19 cellular contexts compared by ENCODE assay signal in genomic region chr6:33595001-33595846, GRCh38. TPM values are rescaled to one million over a fixed set of nuclear protein-coding genes. Genes with fewer than 3 reads are reported as not detected.
A peak's percentile ranks its signal among the peaks of the same experiment; 100 is the strongest.
DNase-seq lines count a peak whose midpoint lies in the region; ATAC-seq and TF ChIP-seq lines count a peak whose summit lies in the region.
"Had no signal": no experiment of that assay in that cellular context is flagged by ENCODE, and none has a peak within 500 bp of the region (broad histone marks: within the 10 kb centered on the region; RNA-seq: fewer than 3 reads in every experiment).

No MANE protein-coding gene starts in this region.

- no peaks in the 10 kb centered on the region for H3K9me3 ChIP-seq in thyroid gland
- H3K9me3 ChIP-seq: pancreas, transverse colon had no signal

- H3K36me3 ChIP-seq in thyroid gland, result no peaks in the 10 kb centered on the region
- H3K36me3 ChIP-seq: pancreas, transverse colon had no signal

- no peak for TF ChIP-seq POLR2A in thyroid gland (IDR thresholded peaks at IDR 0.05)

- H3K4me3 ChIP-seq in thyroid gland (replicated peaks in 1 of 3), result no peak overlapping the region
- H3K4me3 ChIP-seq: pancreas, transverse colon had no signal

- no peaks in the 10 kb centered on the region for H3K9me3 Mint-ChIP-seq in activated naive CD8-positive, alpha-beta T cell (ENCODE audit: low read depth)
- H3K9me3 Mint-ChIP-seq in activated naive CD8-positive, alpha-beta T cell treated with anti-CD3 and anti-CD28 coated beads, Interleukin-2, amount 50 U/mL, for 24 hours, result no peaks in the 10 kb centered on the region
- no peaks in the 10 kb centered on the region for H3K9me3 Mint-ChIP-seq in central memory CD8-positive, alpha-beta T cell
- H3K9me3 Mint-ChIP-seq: activated naive CD4-positive, alpha-beta T cell treated with anti-CD3 and anti-CD28 coated beads, Interleukin-2, amount 50 U/mL, for 24 hours; T-helper 1 cell treated with Interleukin-12 subunit alpha and Interleukin-12 subunit beta and Interleukin-4 antibody, amounts not matched to agents 30 μg/mL and 1 μg/mL, for 36 hours had no signal

- peak overlapping the region in 2 of 3 donors; percentile 24 to 82 for H3K27ac ChIP-seq in thyroid gland
- H3K27ac ChIP-seq: pancreas, transverse colon had no signal

- peak overlapping the region; percentile 35 for H3K4me3 Mint-ChIP-seq in activated naive CD8-positive, alpha-beta T cell
- no peak overlapping the region for H3K4me3 Mint-ChIP-seq in activated naive CD8-positive, alpha-beta T cell treated with anti-CD3 and anti-CD28 coated beads, Interleukin-2, amount 50 U/mL, for 24 hours
- peak overlapping the region; percentile 12 for H3K4me3 Mint-ChIP-seq in central memory CD8-positive, alpha-beta T cell
- H3K4me3 Mint-ChIP-seq: activated CD4-positive, alpha-beta T cell treated with anti-CD3 and anti-CD28 coated beads for 36 hours; activated naive CD4-positive, alpha-beta T cell treated with anti-CD3 and anti-CD28 coated beads, Interleukin-2, amount 50 U/mL, for 24 hours; T-helper 1 cell treated with Interleukin-12 subunit alpha and Interleukin-12 subunit beta and Interleukin-4 antibody, amounts not matched to agents 30 μg/mL and 1 μg/mL, for 36 hours had no signal

- ATAC-seq in activated naive CD8-positive, alpha-beta T cell treated with anti-CD3 and anti-CD28 coated beads, Interleukin-2, amount 50 U/mL, for 24 hours, result no peak
- ATAC-seq in central memory CD8-positive, alpha-beta T cell (replicated peaks; ENCODE audit: extremely low read depth, poor library complexity, severe bottlenecking), result no peak
- ATAC-seq: activated CD4-positive, alpha-beta T cell treated with anti-CD3 and anti-CD28 coated beads for 36 hours; pancreas had no signal

- H3K36me3 Mint-ChIP-seq in activated naive CD8-positive, alpha-beta T cell, result no peaks in the 10 kb centered on the region
- H3K36me3 Mint-ChIP-seq in activated naive CD8-positive, alpha-beta T cell treated with anti-CD3 and anti-CD28 coated beads, Interleukin-2, amount 50 U/mL, for 24 hours (ENCODE audit: low read depth), result no peaks in the 10 kb centered on the region
- peaks cover 5% of the 10 kb centered on the region for H3K36me3 Mint-ChIP-seq in central memory CD8-positive, alpha-beta T cell (ENCODE audit: insufficient read depth)
- H3K36me3 Mint-ChIP-seq: activated naive CD4-positive, alpha-beta T cell treated with anti-CD3 and anti-CD28 coated beads, Interleukin-2, amount 50 U/mL, for 24 hours had no signal

- H3K4me1 ChIP-seq in thyroid gland, result peaks cover 29 to 52% of the 10 kb centered on the region in 2 donors

- H3K27me3 Mint-ChIP-seq in activated naive CD8-positive, alpha-beta T cell, result no peaks in the 10 kb centered on the region
- peaks cover 2% of the 10 kb centered on the region for H3K27me3 Mint-ChIP-seq in activated naive CD8-positive, alpha-beta T cell treated with anti-CD3 and anti-CD28 coated beads, Interleukin-2, amount 50 U/mL, for 24 hours
- H3K27me3 Mint-ChIP-seq in central memory CD8-positive, alpha-beta T cell, result no peaks in the 10 kb centered on the region
- H3K27me3 Mint-ChIP-seq: activated CD4-positive, alpha-beta T cell treated with anti-CD3 and anti-CD28 coated beads for 36 hours; activated naive CD4-positive, alpha-beta T cell treated with anti-CD3 and anti-CD28 coated beads, Interleukin-2, amount 50 U/mL, for 24 hours had no signal

- no peak for DNase-seq in activated naive CD8-positive, alpha-beta T cell treated with anti-CD3 and anti-CD28 coated beads, Interleukin-2, amount 50 U/mL, for 24 hours
- DNase-seq in NCI-H146 treated with DMSO at 0.1 percent for 48 hours (lab: John Stamatoyannopoulos, UW; ENCODE audit: unreplicated experiment) (peak; percentile 9), thyroid gland (no peak), NCI-H446 treated with DMSO at 0.1 percent for 48 hours (lab: John Stamatoyannopoulos, UW) (no peak), HT-29 (ENCODE audit: low spot score) (no peak), NCI-H2171 treated with DMSO at 0.1 percent for 48 hours (lab: John Stamatoyannopoulos, UW) (no peak)
- no peak for DNase-seq in central memory CD8-positive, alpha-beta T cell (ENCODE audit: low spot score in 2 of 2)
- DNase-seq: activated CD4-positive, alpha-beta T cell treated with anti-CD3 and anti-CD28 coated beads for 36 hours; Calu3; effector CD8-positive, alpha-beta T cell; hippocampal formation; NCI-H2029 treated with DMSO at 0.1 percent for 48 hours; pancreas; SHP77; stimulated activated CD4-positive, alpha-beta T cell treated with anti-CD3 and anti-CD28 coated beads, Interleukin-4, amount 100 ng/mL, for 24 hours; transverse colon had no signal

- peaks cover 38% of the 10 kb centered on the region for H3K4me1 Mint-ChIP-seq in activated naive CD8-positive, alpha-beta T cell (ENCODE audit: low read depth)
- peaks cover 41% of the 10 kb centered on the region for H3K4me1 Mint-ChIP-seq in activated naive CD8-positive, alpha-beta T cell treated with anti-CD3 and anti-CD28 coated beads, Interleukin-2, amount 50 U/mL, for 24 hours
- H3K4me1 Mint-ChIP-seq in central memory CD8-positive, alpha-beta T cell, result peaks cover 27% of the 10 kb centered on the region

- intact Hi-C loops in thyroid gland (cut with DNase I), result no loop called here

- no peak overlapping the region for H3K27ac Mint-ChIP-seq in activated naive CD8-positive, alpha-beta T cell
- no peak overlapping the region for H3K27ac Mint-ChIP-seq in activated naive CD8-positive, alpha-beta T cell treated with anti-CD3 and anti-CD28 coated beads, Interleukin-2, amount 50 U/mL, for 24 hours
- no peak overlapping the region for H3K27ac Mint-ChIP-seq in central memory CD8-positive, alpha-beta T cell (ENCODE audit: low read depth)
- H3K27ac Mint-ChIP-seq: activated CD4-positive, alpha-beta T cell treated with anti-CD3 and anti-CD28 coated beads for 36 hours; activated naive CD4-positive, alpha-beta T cell treated with anti-CD3 and anti-CD28 coated beads, Interleukin-2, amount 50 U/mL, for 24 hours had no signal

- 94% methylated on average over 18 of the region's 18 CpGs for WGBS in thyroid gland, 2 donors

- TF ChIP-seq CTCF in thyroid gland (IDR thresholded peaks at IDR 0.05), result no peak

- no peaks in the 10 kb centered on the region for H3K27me3 ChIP-seq in thyroid gland
- H3K27me3 ChIP-seq: pancreas had no signal

RNA-seq across cellular contexts. Expression of gene BAK1, which starts 15.1 kb away (rescaled TPM):
- 1 to 10 TPM; 2.3 to 8.5 (median 4.6) TPM for total RNA-seq in thyroid gland
- total RNA-seq in HT-29 (2014; rRNA removed; shearing (Covaris generic)), result 19.7 and 27.8 TPM in 2 replicates

RNA-seq across cellular contexts. Expression of gene ITPR3, which starts 25.9 kb away (rescaled TPM):
- 100 to 1,000 TPM in 2 of 4 donors, 10 to 100 TPM in 2; 77.8 to 145 (median 105) TPM for total RNA-seq in thyroid gland
- 92.2 and 110 TPM in 2 replicates for total RNA-seq in HT-29 (2014; rRNA removed; shearing (Covaris generic))
